Comparison of ENCODE assay signal across 1 cellular context in the genomic region with DNA sequence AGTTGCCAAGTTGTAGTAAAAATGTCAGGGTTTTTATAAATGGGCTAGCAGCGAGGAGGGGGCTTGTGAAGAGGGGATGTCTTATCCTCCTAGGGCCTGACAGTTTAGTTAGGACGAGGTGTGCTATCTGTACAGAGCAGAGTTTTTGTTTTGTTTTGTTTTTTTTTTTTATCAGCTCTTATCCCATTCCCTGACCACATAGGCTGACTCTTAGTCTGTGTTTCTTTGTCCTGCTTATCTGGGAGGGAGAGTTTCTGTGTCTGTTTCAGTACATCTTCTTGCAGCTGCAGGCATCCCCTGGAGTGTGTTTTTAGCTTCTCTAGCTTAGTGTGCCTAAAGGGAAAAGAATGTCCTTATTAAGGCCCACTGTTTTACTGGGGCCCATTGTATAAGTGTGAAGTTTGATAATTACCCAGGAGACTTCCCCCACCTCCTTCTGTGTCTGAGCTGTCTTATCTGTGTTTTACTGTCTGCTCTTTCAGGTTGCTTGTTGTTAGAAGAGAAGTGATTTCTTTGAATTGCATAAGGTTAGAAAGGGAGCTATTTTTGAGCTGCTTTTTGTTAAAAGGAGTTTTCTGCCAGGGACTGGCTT.
A peak's percentile ranks its signal among the peaks of the same experiment; 100 is the strongest.
TF ChIP-seq lines count a peak whose summit lies in the region.

No MANE protein-coding gene starts in this region.

TF ChIP-seq in K562, 482 proteins besides CTCF, POLR2A, EP300 and RAD21 (continued from another document and continues in another):
- TF ChIP-seq, protein P1, sequence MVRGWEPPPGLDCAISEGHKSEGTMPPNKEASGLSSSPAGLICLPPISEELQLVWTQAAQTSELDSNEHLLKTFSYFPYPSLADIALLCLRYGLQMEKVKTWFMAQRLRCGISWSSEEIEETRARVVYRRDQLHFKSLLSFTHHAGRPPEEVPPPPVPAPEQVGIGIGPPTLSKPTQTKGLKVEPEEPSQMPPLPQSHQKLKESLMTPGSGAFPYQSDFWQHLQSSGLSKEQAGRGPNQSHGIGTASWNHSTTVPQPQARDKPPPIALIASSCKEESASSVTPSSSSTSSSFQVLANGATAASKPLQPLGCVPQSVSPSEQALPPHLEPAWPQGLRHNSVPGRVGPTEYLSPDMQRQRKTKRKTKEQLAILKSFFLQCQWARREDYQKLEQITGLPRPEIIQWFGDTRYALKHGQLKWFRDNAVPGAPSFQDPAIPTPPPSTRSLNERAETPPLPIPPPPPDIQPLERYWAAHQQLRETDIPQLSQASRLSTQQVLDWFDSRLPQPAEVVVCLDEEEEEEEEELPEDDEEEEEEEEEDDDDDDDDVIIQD (CRISPR knock-in tag; IDR thresholded peaks at IDR 0.05): no peak
- no peak for TF ChIP-seq ZBTB43 (CRISPR knock-in tag; IDR thresholded peaks at IDR 0.05)
- no peak for TF ChIP-seq SLC30A9 (CRISPR knock-in tag; IDR thresholded peaks at IDR 0.05)
- TF ChIP-seq ZMIZ1 (IDR thresholded peaks at IDR 0.05; ENCODE audit: low read depth in 2 of 2, low read length in 2 of 2): peak in 1 of 2 experiments; percentile 68; a peak in 1 of 4 replicates
- no peak for TF ChIP-seq GTF2F1 (IDR thresholded peaks at IDR 0.05; ENCODE audit: low read depth, low read length)
- TF ChIP-seq TEAD4 (IDR thresholded peaks at IDR 0.05; ENCODE audit: low read length): peak; percentile 91
- TF ChIP-seq TEAD4 (CRISPR knock-in tag; IDR thresholded peaks at IDR 0.05; ENCODE audit: borderline replicate concordance): no peak
- TF ChIP-seq, protein P2, sequence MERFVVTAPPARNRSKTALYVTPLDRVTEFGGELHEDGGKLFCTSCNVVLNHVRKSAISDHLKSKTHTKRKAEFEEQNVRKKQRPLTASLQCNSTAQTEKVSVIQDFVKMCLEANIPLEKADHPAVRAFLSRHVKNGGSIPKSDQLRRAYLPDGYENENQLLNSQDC (CRISPR knock-in tag; IDR thresholded peaks at IDR 0.05): no peak
- TF ChIP-seq CXXC5 (CRISPR knock-in tag; IDR thresholded peaks at IDR 0.05): peak; percentile 46
- TF ChIP-seq ZBTB7A (IDR thresholded peaks at IDR 0.05; ENCODE audit: borderline replicate concordance, control insufficient read depth, low read depth, low read length): no peak
- TF ChIP-seq RFX1 (IDR thresholded peaks at IDR 0.05): peak; percentile 28; the same call in 1 of the 2 replicates
- TF ChIP-seq NR4A1 (CRISPR knock-in tag; IDR thresholded peaks at IDR 0.05): no peak
- 0 out of 2 replicates have a peak, but pooled peaks have one; percentile 22 for TF ChIP-seq NR4A1 (tag; IDR thresholded peaks at IDR 0.05)
- TF ChIP-seq CBX3 (IDR thresholded peaks at IDR 0.05; ENCODE audit: borderline replicate concordance in 1 of 2, low read length in 2 of 2): no peak
- TF ChIP-seq ZNF165 (CRISPR knock-in tag; IDR thresholded peaks at IDR 0.05; ENCODE audit: borderline replicate concordance): no peak
- TF ChIP-seq BCL6 (CRISPR knock-in tag; IDR thresholded peaks at IDR 0.05): no peak
- TF ChIP-seq SIN3B (IDR thresholded peaks at IDR 0.05; ENCODE audit: low read depth): no peak
- TF ChIP-seq MXD1 (CRISPR knock-in tag; IDR thresholded peaks at IDR 0.05; ENCODE audit: borderline replicate concordance, poor library complexity, severe bottlenecking): no peak
- TF ChIP-seq SMARCA5 (IDR thresholded peaks at IDR 0.05): no peak
- TF ChIP-seq TAF9B (IDR thresholded peaks at IDR 0.05; ENCODE audit: partially characterized antibody): no peak
- TF ChIP-seq PHTF2 (CRISPR knock-in tag; IDR thresholded peaks at IDR 0.05): no peak
- no peak for TF ChIP-seq RBM15 (IDR thresholded peaks at IDR 0.05; ENCODE audit: insufficient read depth, low read length)
- TF ChIP-seq PTBP1 (IDR thresholded peaks at IDR 0.05; ENCODE audit: low read depth, low read length): no peak
- TF ChIP-seq, protein P3, sequence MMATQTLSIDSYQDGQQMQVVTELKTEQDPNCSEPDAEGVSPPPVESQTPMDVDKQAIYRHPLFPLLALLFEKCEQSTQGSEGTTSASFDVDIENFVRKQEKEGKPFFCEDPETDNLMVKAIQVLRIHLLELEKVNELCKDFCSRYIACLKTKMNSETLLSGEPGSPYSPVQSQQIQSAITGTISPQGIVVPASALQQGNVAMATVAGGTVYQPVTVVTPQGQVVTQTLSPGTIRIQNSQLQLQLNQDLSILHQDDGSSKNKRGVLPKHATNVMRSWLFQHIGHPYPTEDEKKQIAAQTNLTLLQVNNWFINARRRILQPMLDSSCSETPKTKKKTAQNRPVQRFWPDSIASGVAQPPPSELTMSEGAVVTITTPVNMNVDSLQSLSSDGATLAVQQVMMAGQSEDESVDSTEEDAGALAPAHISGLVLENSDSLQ (IDR thresholded peaks at IDR 0.05): peak; percentile 77
- no peak for TF ChIP-seq MTF1 (CRISPR knock-in tag; IDR thresholded peaks at IDR 0.05; ENCODE audit: borderline replicate concordance)
- TF ChIP-seq TCF7L2 (IDR thresholded peaks at IDR 0.05; ENCODE audit: low read depth, low read length): no peak
- TF ChIP-seq STAG1 (CRISPR knock-in tag; IDR thresholded peaks at IDR 0.05; ENCODE audit: borderline replicate concordance): no peak
- TF ChIP-seq TAL1 (IDR thresholded peaks at IDR 0.05): peak; percentile 93
- no peak for TF ChIP-seq POLR3A (IDR thresholded peaks at IDR 0.05; ENCODE audit: borderline replicate concordance, extremely low read depth, insufficient read depth, insufficient read length)
- peak; percentile 94 for TF ChIP-seq NCOR1 (IDR thresholded peaks at IDR 0.05)
- no peak for TF ChIP-seq SIRT6 (IDR thresholded peaks at IDR 0.05; ENCODE audit: low read depth, low read length)
- TF ChIP-seq REST (CRISPR knock-in tag; IDR thresholded peaks at IDR 0.05; ENCODE audit: low read depth): no peak
- TF ChIP-seq ZNF449 (CRISPR knock-in tag; IDR thresholded peaks at IDR 0.05): no peak
- TF ChIP-seq ZC3H8 (IDR thresholded peaks at IDR 0.05): no peak
- TF ChIP-seq, protein P4, sequence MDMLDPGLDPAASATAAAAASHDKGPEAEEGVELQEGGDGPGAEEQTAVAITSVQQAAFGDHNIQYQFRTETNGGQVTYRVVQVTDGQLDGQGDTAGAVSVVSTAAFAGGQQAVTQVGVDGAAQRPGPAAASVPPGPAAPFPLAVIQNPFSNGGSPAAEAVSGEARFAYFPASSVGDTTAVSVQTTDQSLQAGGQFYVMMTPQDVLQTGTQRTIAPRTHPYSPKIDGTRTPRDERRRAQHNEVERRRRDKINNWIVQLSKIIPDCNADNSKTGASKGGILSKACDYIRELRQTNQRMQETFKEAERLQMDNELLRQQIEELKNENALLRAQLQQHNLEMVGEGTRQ (CRISPR knock-in tag; IDR thresholded peaks at IDR 0.05): no peak
- TF ChIP-seq ZBTB33 (CRISPR knock-in tag; IDR thresholded peaks at IDR 0.05): no peak
- no peak for TF ChIP-seq HLTF (IDR thresholded peaks at IDR 0.05)
- no peak for TF ChIP-seq ZNF589 (CRISPR knock-in tag; IDR thresholded peaks at IDR 0.05; ENCODE audit: low read depth)
- no peak for TF ChIP-seq MCM3 (IDR thresholded peaks at IDR 0.05)
- TF ChIP-seq, protein P5, sequence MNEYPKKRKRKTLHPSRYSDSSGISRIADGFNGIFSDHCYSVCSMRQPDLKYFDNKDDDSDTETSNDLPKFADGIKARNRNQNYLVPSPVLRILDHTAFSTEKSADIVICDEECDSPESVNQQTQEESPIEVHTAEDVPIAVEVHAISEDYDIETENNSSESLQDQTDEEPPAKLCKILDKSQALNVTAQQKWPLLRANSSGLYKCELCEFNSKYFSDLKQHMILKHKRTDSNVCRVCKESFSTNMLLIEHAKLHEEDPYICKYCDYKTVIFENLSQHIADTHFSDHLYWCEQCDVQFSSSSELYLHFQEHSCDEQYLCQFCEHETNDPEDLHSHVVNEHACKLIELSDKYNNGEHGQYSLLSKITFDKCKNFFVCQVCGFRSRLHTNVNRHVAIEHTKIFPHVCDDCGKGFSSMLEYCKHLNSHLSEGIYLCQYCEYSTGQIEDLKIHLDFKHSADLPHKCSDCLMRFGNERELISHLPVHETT (CRISPR knock-in tag; conservative IDR thresholded peaks at IDR 0.05 in 1 of 2, IDR thresholded peaks at IDR 0.05 in 1 of 2): peak in 1 of 2 experiments; percentile 50; a peak in 1 of 4 replicates
- TF ChIP-seq GABPB1 (CRISPR knock-in tag; IDR thresholded peaks at IDR 0.05): no peak
- TF ChIP-seq ZNF253 (CRISPR knock-in tag; conservative IDR thresholded peaks at IDR 0.05): no peak
- TF ChIP-seq TBP (optimal IDR thresholded peaks at IDR 0.05; ENCODE audit: low read depth, low read length): no peak
- TF ChIP-seq POLR2G (IDR thresholded peaks at IDR 0.05; ENCODE audit: low read depth, low read length): no peak
- TF ChIP-seq ZNF668 (CRISPR knock-in tag; IDR thresholded peaks at IDR 0.05): no peak
- no peak for TF ChIP-seq CAMTA2 (CRISPR knock-in tag; conservative IDR thresholded peaks at IDR 0.05)
- no peak for TF ChIP-seq ZNF124 (CRISPR knock-in tag; IDR thresholded peaks at IDR 0.05)
